ENCODE assay signal across 35 cellular contexts in genomic region chr3:134876836-134877235, GRCh38.
DNase-seq lines count a peak whose midpoint lies in the region; ATAC-seq and TF ChIP-seq lines count a peak whose summit lies in the region.
"Had no signal": no experiment of that assay in that cellular context is flagged by ENCODE, and none has a peak within 500 bp of the region (broad histone marks: within the 10 kb centered on the region; RNA-seq: fewer than 3 reads in every experiment).

No MANE protein-coding gene starts in this region.

- ATAC-seq in right cardiac atrium, result no peak
- ATAC-seq in activated T-cell treated with anti-CD3 and anti-CD28 coated beads, Interleukin-2, amount 50 U/mL, for 72 hours (replicated peaks in 1 of 2), result no peak
- ATAC-seq: A549; CD8-positive, alpha-beta T cell had no signal

- H3K27ac Mint-ChIP-seq in activated T-cell treated with anti-CD3 and anti-CD28 coated beads, Interleukin-2, amount 50 U/mL, for 72 hours, result no peak overlapping the region
- H3K27ac Mint-ChIP-seq: B cell; CD4-positive, alpha-beta memory T cell; CD4-positive, alpha-beta T cell; CD4-positive, CD25-positive, alpha-beta regulatory T cell; CD8-positive, alpha-beta memory T cell; CD8-positive, alpha-beta T cell had no signal

- peaks cover 100% of the 10 kb centered on the region for H4K20me1 ChIP-seq in OCI-LY3 (ENCODE audit: insufficient read depth, low read length)
- H4K20me1 ChIP-seq: BLaER1; BLaER1 treated with 17β-estradiol and CSF1 and Interleukin-3, amounts not matched to agents 10 nM and 100 nM had no signal

- H3K79me2 ChIP-seq in OCI-LY3 (ENCODE audit: low read length), result peaks cover 100% of the 10 kb centered on the region

- H3K9ac ChIP-seq in OCI-LY3 (ENCODE audit: low read length), result no peak overlapping the region
- H3K9ac ChIP-seq: BLaER1; BLaER1 treated with 17β-estradiol and CSF1 and Interleukin-3, amounts not matched to agents 10 nM and 100 nM had no signal

- 85% methylated on average over 2 of the region's 2 CpGs for WGBS in right cardiac atrium
- 63 to 100% (median 88%) methylated on average over 1 to 2 of the region's 2 CpGs for WGBS in spleen, 5 donors

- H3K4me3 Mint-ChIP-seq in activated T-cell treated with anti-CD3 and anti-CD28 coated beads, Interleukin-2, amount 50 U/mL, for 72 hours, result no peak overlapping the region
- H3K4me3 Mint-ChIP-seq: B cell; CD14-positive monocyte; CD4-positive, alpha-beta memory T cell; CD4-positive, alpha-beta T cell; CD4-positive, CD25-positive, alpha-beta regulatory T cell; CD8-positive, alpha-beta T cell had no signal

- no peaks in the 10 kb centered on the region for H3K36me3 Mint-ChIP-seq in activated T-cell treated with anti-CD3 and anti-CD28 coated beads, Interleukin-2, amount 50 U/mL, for 72 hours (ENCODE audit: insufficient read depth in 2 of 2)
- H3K36me3 Mint-ChIP-seq: CD14-positive monocyte; CD4-positive, alpha-beta memory T cell; CD4-positive, CD25-positive, alpha-beta regulatory T cell; CD8-positive, alpha-beta T cell had no signal

- H3K4me1 ChIP-seq in right cardiac atrium (ENCODE audit: control insufficient read depth, insufficient read depth, low read length), result no peaks in the 10 kb centered on the region
- H3K4me1 ChIP-seq in OCI-LY3 (ENCODE audit: low read length), result peaks cover 62% of the 10 kb centered on the region
- no peaks in the 10 kb centered on the region for H3K4me1 ChIP-seq in spleen
- H3K4me1 ChIP-seq: A549; BE2C; BLaER1; BLaER1 treated with 17β-estradiol and CSF1 and Interleukin-3, amounts not matched to agents 10 nM and 100 nM; Caco-2 had no signal

- H2AFZ ChIP-seq in OCI-LY3 (ENCODE audit: low read depth, low read length), result no peak overlapping the region

- no peak for TF ChIP-seq POLR2A in spleen (IDR thresholded peaks at IDR 0.05)

- H3K4me3 ChIP-seq in right cardiac atrium (ENCODE audit: low read length) (no peak overlapping the region), OCI-LY3 (ENCODE audit: low read length) (no peak overlapping the region), spleen (no peak overlapping the region)
- H3K4me3 ChIP-seq: A549; BLaER1; BLaER1 treated with 17β-estradiol and CSF1 and Interleukin-3, amounts not matched to agents 10 nM and 100 nM had no signal

- no peaks in the 10 kb centered on the region for H3K4me1 Mint-ChIP-seq in activated T-cell treated with anti-CD3 and anti-CD28 coated beads, Interleukin-2, amount 50 U/mL, for 72 hours (ENCODE audit: low read depth)
- H3K4me1 Mint-ChIP-seq: B cell; CD14-positive monocyte; CD4-positive, alpha-beta memory T cell; CD4-positive, CD25-positive, alpha-beta regulatory T cell; CD8-positive, alpha-beta memory T cell had no signal

- H3K9me3 ChIP-seq in right cardiac atrium (ENCODE audit: control insufficient read depth, low read length) (no peaks in the 10 kb centered on the region), OCI-LY3 (ENCODE audit: insufficient read depth, low read length) (no peaks in the 10 kb centered on the region), spleen (peaks cover 0 to 5% (median 0%) of the 10 kb centered on the region in 8 donors)
- H3K9me3 ChIP-seq: A549; BE2C; BLaER1; BLaER1 treated with 17β-estradiol and CSF1 and Interleukin-3, amounts not matched to agents 10 nM and 100 nM; Caco-2 had no signal

- DNase-seq in cardiac septum (ENCODE audit: low spot score), result peak; percentile 7
- no peak for DNase-seq in right cardiac atrium
- peak; percentile 12 for DNase-seq in mesenteric fat pad (ENCODE audit: low spot score)
- peak; percentile 18 for DNase-seq in spleen
- DNase-seq in activated T-cell treated with anti-CD3 and anti-CD28 coated beads, Interleukin-2, amount 50 U/mL, for 72 hours, result no peak
- DNase-seq in MV-4-11 (lab: John Stamatoyannopoulos, UW), result no peak
- no peak for DNase-seq in D341Med (ENCODE audit: low spot score)
- DNase-seq: 8988T; ACHN; AML-193; BE2C; C1 segment of cervical spinal cord; Caco-2; Calu3; CD4-positive, alpha-beta memory T cell; CD4-positive, alpha-beta T cell; CD4-positive, CD25-positive, alpha-beta regulatory T cell; CD8-positive, alpha-beta memory T cell; CD8-positive, alpha-beta T cell; COR-L47; DMS 273 treated with DMSO at 0.1 percent for 48 hours; DMS153; DMS53; DMS79; DMS79 treated with DMSO at 0.1 percent for 48 hours; DND-41; EL had no signal

- no peaks in the 10 kb centered on the region for H3K27me3 ChIP-seq in right cardiac atrium (ENCODE audit: control insufficient read depth, insufficient read depth)
- H3K27me3 ChIP-seq in OCI-LY3 (ENCODE audit: low read depth, low read length), result no peaks in the 10 kb centered on the region
- no peaks in the 10 kb centered on the region for H3K27me3 ChIP-seq in spleen (replicated peaks in 1 of 7)
- H3K27me3 ChIP-seq: BE2C; BLaER1; BLaER1 treated with 17β-estradiol and CSF1 and Interleukin-3, amounts not matched to agents 10 nM and 100 nM had no signal

- no peaks in the 10 kb centered on the region for H3K9me3 Mint-ChIP-seq in activated T-cell treated with anti-CD3 and anti-CD28 coated beads, Interleukin-2, amount 50 U/mL, for 72 hours
- H3K9me3 Mint-ChIP-seq: CD8-positive, alpha-beta T cell had no signal

- peaks cover 17% of the 10 kb centered on the region for H3K27me3 Mint-ChIP-seq in activated T-cell treated with anti-CD3 and anti-CD28 coated beads, Interleukin-2, amount 50 U/mL, for 72 hours (ENCODE audit: low read depth)

- H3K4me2 ChIP-seq in OCI-LY3 (ENCODE audit: low read length), result no peak overlapping the region
- H3K4me2 ChIP-seq: A549; BLaER1; BLaER1 treated with 17β-estradiol and CSF1 and Interleukin-3, amounts not matched to agents 10 nM and 100 nM had no signal

- H3K27ac ChIP-seq in right cardiac atrium (ENCODE audit: low read length) (no peak overlapping the region), OCI-LY3 (ENCODE audit: low read length) (peak overlapping the region; percentile 24; the same call in 1 of the 2 replicates), spleen (no peak overlapping the region)
- H3K27ac ChIP-seq: 22Rv1; A549; BLaER1; BLaER1 treated with 17β-estradiol and CSF1 and Interleukin-3, amounts not matched to agents 10 nM and 100 nM; C4-2B had no signal

- intact Hi-C loops in cardiac septum (cut with DNase I), result no loop called here
- intact Hi-C loops in right cardiac atrium (cut with DNase I), result no loop called here
- intact Hi-C loops in spleen (cut with DNase I; ENCODE audit: low total_unique reads), result no loop called here

- TF ChIP-seq CTCF in OCI-LY3 (IDR thresholded peaks at IDR 0.05; ENCODE audit: low read depth, low read length) (no peak), spleen (IDR thresholded peaks at IDR 0.05 in 8 of 11, conservative IDR thresholded peaks at IDR 0.05 in 3 of 11) (no peak)

- H3K36me3 ChIP-seq in OCI-LY3 (replicated peaks; ENCODE audit: low read depth, low read length) (peaks cover 48% of the 10 kb centered on the region), spleen (no peaks in the 10 kb centered on the region)
- H3K36me3 ChIP-seq: BE2C; BLaER1; BLaER1 treated with 17β-estradiol and CSF1 and Interleukin-3, amounts not matched to agents 10 nM and 100 nM had no signal

Comparison
In these comparisons a context has a peak if more than half of its experiments do, and no peak if none do; other contexts are left out.
1. DNase-seq: peak in cardiac septum (single experiment), mesenteric fat pad (single experiment) and spleen (single experiment); none in right cardiac atrium (0 of 3), activated T-cell treated with anti-CD3 and anti-CD28 coated beads, Interleukin-2, amount 50 U/mL, for 72 hours (0 of 2), MV-4-11 (single experiment) and D341Med (single experiment).